Comparison of ENCODE assay signal across 20 cellular contexts in genomic region chr3:15110201-15110600, GRCh38.
"Had no signal": no experiment of that assay in that cellular context is flagged by ENCODE, and none has a peak within 500 bp of the region (broad histone marks: within the 10 kb centered on the region; RNA-seq: fewer than 3 reads in every experiment).

No MANE protein-coding gene starts in this region.

- DNase-seq: dorsolateral prefrontal cortex; effector CD4-positive, alpha-beta T cell; foreskin keratinocyte; heart left ventricle; kidney; left cardiac atrium; left lung; mesenchymal stem cell; mucosa of descending colon; naive B cell; stimulated activated CD4-positive, alpha-beta T cell treated with anti-CD3 and anti-CD28 coated beads, Interleukin-2, amount 100 ng/mL, for 24 hours; stimulated activated CD4-positive, alpha-beta T cell treated with anti-CD3 and anti-CD28 coated beads, Interleukin-4, amount 100 ng/mL, for 24 hours; stimulated activated naive CD4-positive, alpha-beta T cell treated with Interleukin-2 at 50 U/mL for 16 hours; stomach; thyroid gland had no signal

- H3K4me3 ChIP-seq: dorsolateral prefrontal cortex, gastroesophageal sphincter, heart left ventricle, hepatocyte, left lung, mucosa of descending colon, neural progenitor cell, prostate gland, right atrium auricular region, stomach, thyroid gland had no signal
